Comparison of ENCODE assay signal across 25 cellular contexts in genomic region chr16:70790815-70791214, GRCh38. TPM values are rescaled to one million over a fixed set of nuclear protein-coding genes. Genes with fewer than 3 reads are reported as not detected.
DNase-seq lines count a peak whose midpoint lies in the region; ATAC-seq, FAIRE-seq and TF ChIP-seq lines count a peak whose summit lies in the region.
"Had no signal": no experiment of that assay in that cellular context is flagged by ENCODE, and none has a peak within 500 bp of the region (broad histone marks: within the 10 kb centered on the region; RNA-seq: fewer than 3 reads in every experiment).

No MANE protein-coding gene starts in this region.

- H4K20me1 ChIP-seq in HepG2 (ENCODE audit: insufficient read depth, low read length): no peaks in the 10 kb centered on the region; the same call in none of the 2 replicates
- H4K20me1 ChIP-seq in OCI-LY7 (ENCODE audit: insufficient read depth, low read length): peaks cover 16% of the 10 kb centered on the region

- no TSS peak for BruUV-seq in HepG2 (replicated peaks; lab: Mats Ljungman, UMichigan)
- BruUV-seq in OCI-LY7 (replicated peaks; lab: Mats Ljungman, UMichigan): no TSS peak

- H3K27ac ChIP-seq in liver (ENCODE audit: low read depth in 1 of 2, low read length in 2 of 2) (no peak overlapping the region), HepG2 (ENCODE audit: extremely low read length, insufficient read depth, low read length) (no peak overlapping the region), adrenal gland (no peak overlapping the region), right lobe of liver (no peak overlapping the region), OCI-LY7 (ENCODE audit: low read depth, low read length, poor library complexity, severe bottlenecking) (no peak overlapping the region)
- H3K27ac ChIP-seq: PC-9, SJCRH30 had no signal

- H3K27me3 ChIP-seq in liver (ENCODE audit: control insufficient read depth in 4 of 4, insufficient read depth in 4 of 4, low read length in 3 of 4) (no peaks in the 10 kb centered on the region), HepG2 (ENCODE audit: control insufficient read depth in 1 of 2, insufficient read depth in 2 of 2, low read length in 2 of 2) (no peaks in the 10 kb centered on the region), adrenal gland (no peaks in the 10 kb centered on the region), right lobe of liver (no peaks in the 10 kb centered on the region)
- H3K27me3 ChIP-seq: MG63, SJCRH30 had no signal

- H3K9me3 Mint-ChIP-seq in stimulated activated memory B cell treated with anti-CD40 and anti-IgM and Interleukin-4, amounts not matched to agents 10 μg/mL and 1 μg/mL and 100 μg/mL, for 72 hours: no peaks in the 10 kb centered on the region
- H3K9me3 Mint-ChIP-seq: CD4-positive, alpha-beta T cell had no signal

- no peaks in the 10 kb centered on the region for H3K27me3 Mint-ChIP-seq in stimulated activated memory B cell treated with anti-CD40 and anti-IgM and Interleukin-4, amounts not matched to agents 10 μg/mL and 1 μg/mL and 100 μg/mL, for 72 hours
- H3K27me3 Mint-ChIP-seq: B cell; CD4-positive, alpha-beta T cell had no signal

- no peak for TF ChIP-seq EP300 in HepG2 (IDR thresholded peaks at IDR 0.05; ENCODE audit: low read depth in 2 of 2, low read length in 2 of 2)
- no peak for TF ChIP-seq EP300 in HepG2 (CRISPR knock-in tag; IDR thresholded peaks at IDR 0.05; ENCODE audit: borderline replicate concordance)

- CTCF ChIA-PET in HepG2 (lab: Yijun Ruan, JAX; ENCODE audit: low intra/inter-chr PET ratio, low total read pairs) (no interaction called here), OCI-LY7 (lab: Charles Lee; ENCODE audit: unreplicated experiment) (interaction anchor here (0.9 kb wide), 1 partner anchor 20 kb away, joined by 3 read pairs; no protein-coding TSS in a partner anchor)

- intact Hi-C loops in HepG2 (cut with micrococcal nuclease; ENCODE audit: unreplicated experiment) (no loop called here), adrenal gland (cut with DNase I) (no loop called here), right lobe of liver (cut with DNase I) (no loop called here), OCI-LY7 (cut with micrococcal nuclease; ENCODE audit: unreplicated experiment) (no loop called here)

- peaks cover 0 to 4% (median 2%) of the 10 kb centered on the region in 4 donors for H3K4me1 ChIP-seq in liver (ENCODE audit: control insufficient read depth in 4 of 4, insufficient read depth in 4 of 4, low read length in 3 of 4)
- peaks cover 4% of the 10 kb centered on the region; the same call in 1 of the 2 replicates for H3K4me1 ChIP-seq in HepG2 (ENCODE audit: insufficient read depth, low read length)
- no peaks in the 10 kb centered on the region for H3K4me1 ChIP-seq in adrenal gland (replicated peaks in 1 of 2)
- no peaks in the 10 kb centered on the region for H3K4me1 ChIP-seq in right lobe of liver
- H3K4me1 ChIP-seq in OCI-LY7 (ENCODE audit: insufficient read depth, low read length, poor library complexity, severe bottlenecking): peaks cover 15% of the 10 kb centered on the region

- TF ChIP-seq POLR2A in HepG2 (IDR thresholded peaks at IDR 0.05; ENCODE audit: insufficient read depth in 1 of 2, low read depth in 2 of 2, low read length in 2 of 2): no peak
- TF ChIP-seq POLR2A in adrenal gland (IDR thresholded peaks at IDR 0.05): no peak
- no peak for TF ChIP-seq POLR2A in right lobe of liver (IDR thresholded peaks at IDR 0.05)

- no peak for FAIRE-seq in HepG2 (lab: Jason Lieb, UNC)
- FAIRE-seq: GM12892, GM18507 had no signal

- peaks cover 75% of the 10 kb centered on the region for H3K4me1 Mint-ChIP-seq in stimulated activated memory B cell treated with anti-CD40 and anti-IgM and Interleukin-4, amounts not matched to agents 10 μg/mL and 1 μg/mL and 100 μg/mL, for 72 hours

- H3K4me2 ChIP-seq in HepG2 (ENCODE audit: low read depth, low read length): no peak overlapping the region
- H3K4me2 ChIP-seq in OCI-LY7 (ENCODE audit: low read length): no peak overlapping the region
- H3K4me2 ChIP-seq: PC-9 had no signal

- no peak for TF ChIP-seq RAD21 in liver (IDR thresholded peaks at IDR 0.05)
- no peak for TF ChIP-seq RAD21 in HepG2 (CRISPR knock-in tag; IDR thresholded peaks at IDR 0.05)

- 78% methylated on average over 8 of the region's 8 CpGs for WGBS in liver
- WGBS in HepG2 (ENCODE audit: low lambda C conversion rate): 96% methylated on average over 7 of the region's 8 CpGs
- WGBS in adrenal gland, 4 donors: 65 to 85% (median 74%) methylated on average over 7 to 8 of the region's 8 CpGs
- 50% methylated on average over 2 of the region's 8 CpGs for WGBS in right lobe of liver (ENCODE audit: insufficient coverage, low coverage, low lambda C conversion rate, missing lambda C conversion rate)

- ATAC-seq in HepG2 (no peak), right lobe of liver (peak; percentile 64 to 77 (median 72))
- ATAC-seq in stimulated activated memory B cell treated with anti-CD40 and anti-IgM and Interleukin-4, amounts not matched to agents 10 μg/mL and 1 μg/mL and 100 μg/mL, for 72 hours: no peak

- POLR2A ChIA-PET in HepG2 (lab: Yijun Ruan, JAX): interaction anchor here (1.0 kb wide), 1 partner anchor 65 kb away, joined by 3 read pairs; no protein-coding TSS in a partner anchor
- POLR2A ChIA-PET in OCI-LY7 (lab: Charles Lee): no interaction called here

- DNase-seq in HepG2 (ENCODE audit: low spot score) (no peak), adrenal gland (peak in 4 of 7 donors; percentile 36 to 78 (median 53)), right lobe of liver (peak in 1 of 3 donors; percentile 53), HuH-7 (ENCODE audit: low spot score) (no peak), OCI-LY7 (ENCODE audit: low spot score) (no peak)
- no peak for DNase-seq in activated T-cell treated with anti-CD3 and anti-CD28 coated beads, Interleukin-2, amount 50 U/mL, for 1 hour
- DNase-seq: CD4-positive, alpha-beta T cell; DMS53; EL; H7; IMR-90; Kasumi-1; MG63; NCI-H1048; NCI-H1436; NCI-H1930; NCI-H226; NCI-H524; PC-9; SJCRH30 had no signal

- TF ChIP-seq CTCF in liver (IDR thresholded peaks at IDR 0.05; ENCODE audit: low read depth, low read length, missing input control) (no peak), HepG2 (CRISPR knock-in tag; IDR thresholded peaks at IDR 0.05) (no peak), adrenal gland (IDR thresholded peaks at IDR 0.05) (no peak), right lobe of liver (IDR thresholded peaks at IDR 0.05) (no peak), OCI-LY7 (conservative IDR thresholded peaks at IDR 0.05; ENCODE audit: low read length) (no peak)

- H3K79me2 ChIP-seq in HepG2 (ENCODE audit: insufficient read depth, low read length): peaks cover 52% of the 10 kb centered on the region
- peaks cover 30% of the 10 kb centered on the region; the same call in 1 of the 2 replicates for H3K79me2 ChIP-seq in OCI-LY7 (ENCODE audit: insufficient read depth, low read depth, low read length)

- H3K9me3 ChIP-seq in liver (ENCODE audit: control insufficient read depth in 4 of 4, low read length in 3 of 4) (no peaks in the 10 kb centered on the region), HepG2 (ENCODE audit: low read length) (no peaks in the 10 kb centered on the region), adrenal gland (replicated peaks in 1 of 3) (no peaks in the 10 kb centered on the region), right lobe of liver (no peaks in the 10 kb centered on the region), OCI-LY7 (ENCODE audit: low read length) (no peaks in the 10 kb centered on the region)
- H3K9me3 ChIP-seq: MG63, SJCRH30 had no signal

- H3K4me3 Mint-ChIP-seq in stimulated activated memory B cell treated with anti-CD40 and anti-IgM and Interleukin-4, amounts not matched to agents 10 μg/mL and 1 μg/mL and 100 μg/mL, for 72 hours: no peak overlapping the region
- H3K4me3 Mint-ChIP-seq: B cell; CD4-positive, alpha-beta T cell had no signal

- peak overlapping the region; percentile 46 for H3K27ac Mint-ChIP-seq in stimulated activated memory B cell treated with anti-CD40 and anti-IgM and Interleukin-4, amounts not matched to agents 10 μg/mL and 1 μg/mL and 100 μg/mL, for 72 hours
- H3K27ac Mint-ChIP-seq: CD4-positive, alpha-beta T cell had no signal

- peaks cover 36% of the 10 kb centered on the region for H3K36me3 Mint-ChIP-seq in stimulated activated memory B cell treated with anti-CD40 and anti-IgM and Interleukin-4, amounts not matched to agents 10 μg/mL and 1 μg/mL and 100 μg/mL, for 72 hours

- H3K9me2 ChIP-seq in OCI-LY7 (ENCODE audit: insufficient read depth, low read length): no peaks in the 10 kb centered on the region

- peaks cover 0 to 7% (median under 1%) of the 10 kb centered on the region in 4 donors for H3K36me3 ChIP-seq in liver (ENCODE audit: control insufficient read depth in 4 of 4, insufficient read depth in 3 of 4, low read depth in 1 of 4, low read length in 3 of 4)
- H3K36me3 ChIP-seq in HepG2 (replicated peaks in 1 of 2; ENCODE audit: control insufficient read depth in 1 of 2, insufficient read depth in 2 of 2, low read length in 2 of 2): peaks cover 14 to 43% of the 10 kb centered on the region in 2 experiments; a peak in 4 of 5 replicates
- H3K36me3 ChIP-seq in adrenal gland (replicated peaks in 1 of 2): peaks cover 0 to 3% of the 10 kb centered on the region in 2 donors
- H3K36me3 ChIP-seq in right lobe of liver: no peaks in the 10 kb centered on the region
- peaks cover 24% of the 10 kb centered on the region; the same call in 1 of the 2 replicates for H3K36me3 ChIP-seq in OCI-LY7 (ENCODE audit: insufficient read depth, low read length)
- H3K36me3 ChIP-seq: MG63, SJCRH30 had no signal

- H3K4me3 ChIP-seq in liver (ENCODE audit: low read depth in 1 of 3, low read length in 3 of 3) (no peak overlapping the region), HepG2 (replicated peaks in 1 of 3; ENCODE audit: insufficient read depth in 1 of 3, low read depth in 2 of 3, low read length in 3 of 3) (no peak overlapping the region), adrenal gland (no peak overlapping the region), right lobe of liver (no peak overlapping the region), OCI-LY7 (ENCODE audit: low read depth, low read length, poor library complexity, severe bottlenecking) (no peak overlapping the region)
- H3K4me3 ChIP-seq: MG63, PC-9, SJCRH30 had no signal

- no peak overlapping the region for H2AFZ ChIP-seq in HepG2 (ENCODE audit: low read length)
- no peak overlapping the region for H2AFZ ChIP-seq in OCI-LY7 (ENCODE audit: low read length)
- H2AFZ ChIP-seq: PC-9 had no signal

- no peak overlapping the region for H3K9ac ChIP-seq in liver (ENCODE audit: low read depth in 1 of 2, low read length in 2 of 2)
- no peak overlapping the region for H3K9ac ChIP-seq in HepG2 (ENCODE audit: insufficient read depth, low read depth, low read length)

- in situ Hi-C loops in HepG2 (cut with HindIII; ENCODE audit: extremely low pct_ligation_motif_present, low pct_unique_long_range_greater_than_20kb): no loop called here

RNA-seq across cellular contexts. Expression of gene VAC14, which starts 10.1 kb away (rescaled TPM):
- total RNA-seq in liver (10 to 100 TPM; 17.7 to 23.3 TPM), HepG2 (2016; rRNA removed; fragmentation: Illumina TruSeq; extraction: Trizol) (24.4 and 24.6 TPM in 2 replicates), adrenal gland (10 to 100 TPM; 31.0 to 74.8 (median 50.1) TPM), right lobe of liver (10 to 100 TPM; 14.3 to 40.2 (median 23.4) TPM), OCI-LY7 (2022) (39.5 and 43.1 TPM in 2 replicates)
- polyA plus RNA-seq in liver (10 to 100 TPM; 16.7 to 29.8 TPM), HepG2 (2011; rRNA removed) (23.5 and 26.0 TPM in 2 replicates), adrenal gland (10 to 100 TPM; 24.6 to 74.3 (median 66.2) TPM)
- total RNA-seq in HepG2 (2016; cell fraction: cytosol; rRNA removed; fragmentation: Illumina TruSeq; extraction: Trizol; ENCODE audit: low read depth): 9.1 and 12.1 TPM in 2 replicates
- 18.1 and 23.9 TPM in 2 replicates for total RNA-seq in HepG2 (2016; cell fraction: insoluble cytoplasmic fraction; rRNA removed; fragmentation: Illumina TruSeq; extraction: Trizol)
- 17.4 and 24.9 TPM in 2 replicates for total RNA-seq in HepG2 (2016; cell fraction: membrane; rRNA removed; fragmentation: Illumina TruSeq; extraction: Trizol)
- 24.1 and 25.1 TPM in 2 replicates for total RNA-seq in HepG2 (2016; cell fraction: nucleus; rRNA removed; fragmentation: Illumina TruSeq; extraction: Trizol)
- polyA plus RNA-seq in HepG2 (2011; cell fraction: cytosol; rRNA removed): 15.1 and 23.3 TPM in 2 replicates
- polyA plus RNA-seq in HepG2 (2011; cell fraction: nucleus; rRNA removed): 49.6 and 50.7 TPM in 2 replicates
- polyA plus RNA-seq in HepG2 (2012): 18.6 and 24.0 TPM in 2 replicates
- 14.6 and 18.8 TPM in 2 replicates for polyA plus RNA-seq in HepG2 (2016; cell fraction: cytosol; fragmentation: Illumina TruSeq; extraction: Trizol; ENCODE audit: low read depth)
- 29.6 and 36.9 TPM in 2 replicates for polyA plus RNA-seq in HepG2 (2016; cell fraction: insoluble cytoplasmic fraction; fragmentation: Illumina TruSeq; extraction: Trizol; ENCODE audit: low read depth)
- 28.0 and 35.3 TPM in 2 replicates for polyA plus RNA-seq in HepG2 (2016; cell fraction: membrane; fragmentation: Illumina TruSeq; extraction: Trizol; ENCODE audit: low read depth)
- 41.2 and 46.7 TPM in 2 replicates for polyA plus RNA-seq in HepG2 (2016; cell fraction: nucleus; fragmentation: Illumina TruSeq; extraction: Trizol; ENCODE audit: insufficient read depth, low read depth)
- 58.3 and 79.6 TPM in 2 replicates for polyA minus RNA-seq in HepG2 (2011; rRNA and poly(A)+ RNA removed; ENCODE audit: low replicate concordance)
- 22.8 and 23.7 TPM in 2 replicates for polyA minus RNA-seq in HepG2 (2011; cell fraction: cytosol; rRNA and poly(A)+ RNA removed)
- polyA minus RNA-seq in HepG2 (2011; cell fraction: nucleus; rRNA and poly(A)+ RNA removed): 33.0 and 34.8 TPM in 2 replicates
- total RNA-seq in OCI-LY7 (2014; rRNA removed; shearing (Covaris generic)): 33.9 and 37.6 TPM in 2 replicates

Comparison
In these comparisons a context has a peak if more than half of its experiments do, and no peak if none do; other contexts are left out.
1. ATAC-seq: peak in right lobe of liver (4 of 4); none in HepG2 (single experiment) and stimulated activated memory B cell treated with anti-CD40 and anti-IgM and Interleukin-4, amounts not matched to agents 10 μg/mL and 1 μg/mL and 100 μg/mL, for 72 hours (single experiment).
2. DNase-seq: peak in adrenal gland (4 of 7); none in HepG2 (single experiment), HuH-7 (single experiment), activated T-cell treated with anti-CD3 and anti-CD28 coated beads, Interleukin-2, amount 50 U/mL, for 1 hour (single experiment) and OCI-LY7 (single experiment).